ENCODE assay signal across 8 cellular contexts in genomic region chr7:77536017-77536412, GRCh38. TPM values are rescaled to one million over a fixed set of nuclear protein-coding genes. Genes with fewer than 3 reads are reported as not detected.
DNase-seq lines count a peak whose midpoint lies in the region; ATAC-seq and TF ChIP-seq lines count a peak whose summit lies in the region.

No MANE protein-coding gene starts in this region.

- H3K4me1 ChIP-seq in cardiac muscle cell (ENCODE audit: low read depth) (peaks cover 11% of the 10 kb centered on the region), mesendoderm (ENCODE audit: control insufficient read depth, low read depth, low read length) (no peaks in the 10 kb centered on the region), urinary bladder (ENCODE audit: insufficient read depth) (no peaks in the 10 kb centered on the region)

- H3K4me2 ChIP-seq in mesendoderm (ENCODE audit: low read length) = peak overlapping the region; percentile 95

- peak overlapping the region; percentile 65 for H3K9ac ChIP-seq in mesendoderm (ENCODE audit: low read length)

- peaks cover 8% of the 10 kb centered on the region for H3K27me3 Mint-ChIP-seq in brain

- peak overlapping the region; percentile 79 for H3K56ac ChIP-seq in mesendoderm (ENCODE audit: low read length)

- H3K27ac ChIP-seq in cardiac muscle cell (peak overlapping the region; percentile 89), mesendoderm (ENCODE audit: low read depth, low read length) (peak overlapping the region; percentile 79), urinary bladder (ENCODE audit: low read depth) (no peak overlapping the region)

- H3K36me3 ChIP-seq in cardiac muscle cell (no peaks in the 10 kb centered on the region), mesendoderm (ENCODE audit: control insufficient read depth, insufficient read depth, low read length) (no peaks in the 10 kb centered on the region), urinary bladder (ENCODE audit: insufficient read depth) (no peaks in the 10 kb centered on the region)

- H3K79me2 ChIP-seq in mesendoderm (ENCODE audit: control insufficient read depth, insufficient read depth, low read length) = peaks cover 27% of the 10 kb centered on the region

- TF ChIP-seq CTCF in cardiac muscle cell (IDR thresholded peaks at IDR 0.05; ENCODE audit: low read depth, low read length) = no peak
- TF ChIP-seq CTCF in brain (conservative IDR thresholded peaks at IDR 0.05) = no peak
- no peak for TF ChIP-seq CTCF in GM10266 (IDR thresholded peaks at IDR 0.05; ENCODE audit: control insufficient read depth, insufficient read depth, low read depth, missing control alignments)

- H2BK15ac ChIP-seq in mesendoderm (replicated peaks; ENCODE audit: low read depth) = no peak overlapping the region

- peak overlapping the region; percentile 91 for H3K4me3 ChIP-seq in cardiac muscle cell
- H3K4me3 ChIP-seq in mesendoderm (ENCODE audit: low read length) = peak overlapping the region; percentile 32
- H3K4me3 ChIP-seq in urinary bladder (ENCODE audit: low read depth, low read length) = peak overlapping the region; percentile 87

- ATAC-seq in left ventricle myocardium superior = no peak
- ATAC-seq in GM21737 (IDR thresholded peaks at IDR 0.05; ENCODE audit: unreplicated experiment) = no peak

- H3K4me3 Mint-ChIP-seq in brain = peak overlapping the region; percentile 96 to 100 (median 96)

- DNase-seq in cardiac muscle cell (ENCODE audit: low read depth in 1 of 2, low spot score in 1 of 2) (no peak), left ventricle myocardium superior (no peak), mesendoderm (no peak), SKM-1 treated with dmso at 0.1 percent for 144 hours (lab: John Stamatoyannopoulos, UW; ENCODE audit: unreplicated experiment) (no peak), GM10266 (ENCODE audit: extremely low spot score) (no peak)

- H3K9me3 Mint-ChIP-seq in brain = peaks cover 2 to 15% (median 6%) of the 10 kb centered on the region in 5 experiments

- no peak overlapping the region for H4K8ac ChIP-seq in mesendoderm (ENCODE audit: low read depth, low read length)

- H3K23ac ChIP-seq in mesendoderm (ENCODE audit: low read length) = no peak overlapping the region

- no peak overlapping the region for H3K18ac ChIP-seq in mesendoderm (ENCODE audit: low read length)

- H3K9me3 ChIP-seq in cardiac muscle cell (ENCODE audit: low read depth) = no peaks in the 10 kb centered on the region

- no peak overlapping the region for H2BK5ac ChIP-seq in mesendoderm (ENCODE audit: low read length)

- H3K27me3 ChIP-seq in cardiac muscle cell (no peaks in the 10 kb centered on the region), mesendoderm (ENCODE audit: insufficient read depth, low read length, poor library complexity) (no peaks in the 10 kb centered on the region)

- H3K36me3 Mint-ChIP-seq in brain = peaks cover 2% of the 10 kb centered on the region

- H4K5ac ChIP-seq in mesendoderm (ENCODE audit: low read length) = no peak overlapping the region

- H2BK120ac ChIP-seq in mesendoderm (ENCODE audit: low read depth, low read length) = no peak overlapping the region

- no peak overlapping the region for H2AK5ac ChIP-seq in mesendoderm (ENCODE audit: low read length)

- intact Hi-C loops in left ventricle myocardium superior (cut with micrococcal nuclease) = no loop called here

- H3K4me1 Mint-ChIP-seq in brain = peaks cover 30% of the 10 kb centered on the region

- no CpG with 5 or more reads among the region's 9 CpGs for WGBS in mesendoderm (ENCODE audit: extremely low coverage, insufficient coverage, low lambda C conversion rate)
- 33% methylated on average over 9 of the region's 9 CpGs for WGBS in urinary bladder

- no peaks in the 10 kb centered on the region for H3K79me1 ChIP-seq in mesendoderm (ENCODE audit: low read length)

- H3K27ac Mint-ChIP-seq in brain = peak overlapping the region; percentile 94 to 98 (median 98)

- no peak overlapping the region for H3K4ac ChIP-seq in mesendoderm (ENCODE audit: low read depth, low read length)

RNA-seq across cellular contexts. Expression of gene PTPN12, which starts 1.1 kb away (rescaled TPM):
- total RNA-seq in cardiac muscle cell = 19.3 and 20.4 TPM in 2 replicates
- polyA plus RNA-seq in cardiac muscle cell = 13.4 and 24.1 TPM in 2 replicates
- total RNA-seq in left ventricle myocardium superior = 44.8 TPM
- 25.4 TPM for polyA plus RNA-seq in brain (ENCODE audit: insufficient read depth, low read depth, low replicate concordance)
- polyA plus RNA-seq in mesendoderm (2013, experiment 1 of 2) = 100.0 TPM
- polyA plus RNA-seq in mesendoderm (2013, experiment 2 of 2) = 96.0 TPM
- 136 TPM for total RNA-seq in urinary bladder
- polyA plus RNA-seq in urinary bladder = 54.7 TPM

Comparison
In these comparisons a context has a peak if more than half of its experiments do, and no peak if none do; other contexts are left out.
1. H3K4me3 ChIP-seq: peak in every context shown above with its lines; median percentile 91 in cardiac muscle cell; 87 in urinary bladder; 32 in mesendoderm.